Comparison of ENCODE assay signal across 26 cellular contexts in the genomic region with DNA sequence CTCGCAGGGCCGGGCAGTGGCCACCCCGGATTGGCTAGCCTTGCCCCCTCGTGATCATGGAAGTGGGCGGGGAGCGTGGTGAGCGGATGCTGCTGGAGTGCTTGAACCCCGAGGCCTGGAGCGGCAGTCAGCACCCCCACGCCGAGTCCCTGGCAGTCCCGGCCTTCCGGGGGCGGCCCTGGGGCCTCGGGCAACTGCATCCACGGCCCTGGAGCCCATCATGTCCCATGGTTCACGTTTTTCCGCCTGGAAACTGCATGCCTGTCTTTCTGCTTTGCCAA.
"Had no signal": no experiment of that assay in that cellular context is flagged by ENCODE, and none has a peak within 500 bp of the region (broad histone marks: within the 10 kb centered on the region; RNA-seq: fewer than 3 reads in every experiment).

No MANE protein-coding gene starts in this region.

- H2AFZ ChIP-seq: hepatocyte, parathyroid adenoma had no signal

- H3K4me3 Mint-ChIP-seq: activated naive CD4-positive, alpha-beta T cell treated with anti-CD3 and anti-CD28 coated beads for 36 hours; activated naive CD8-positive, alpha-beta T cell treated with anti-CD3 and anti-CD28 coated beads for 36 hours; brain; neural crest cell; type B pancreatic cell had no signal

- H3K27ac Mint-ChIP-seq: activated naive CD4-positive, alpha-beta T cell treated with anti-CD3 and anti-CD28 coated beads for 36 hours; activated naive CD8-positive, alpha-beta T cell treated with anti-CD3 and anti-CD28 coated beads for 36 hours; brain; type B pancreatic cell had no signal

- H3K27me3 ChIP-seq: adrenal gland, ascending aorta, cardiac muscle cell, colonic mucosa, gastroesophageal sphincter, hepatocyte, right atrium auricular region, vagina had no signal

- DNase-seq: activated CD4-positive, CD25-positive, alpha-beta regulatory T cell treated with anti-CD3 and anti-CD28 coated beads, Interleukin-2, amount 50 U/mL, for 72 hours; activated effector memory CD4-positive, alpha-beta T cell treated with anti-CD3 and anti-CD28 coated beads, Interleukin-2, amount 50 U/mL, for 16 hours; activated naive CD4-positive, alpha-beta T cell treated with anti-CD3 and anti-CD28 coated beads for 36 hours; activated naive CD8-positive, alpha-beta T cell treated with anti-CD3 and anti-CD28 coated beads for 36 hours; adrenal gland; cerebellar nuclear complex; colonic mucosa; effector memory CD4-positive, alpha-beta T cell; erythroblast; left colon; mammary epithelial cell; occipital lobe; stimulated activated CD4-positive, alpha-beta T cell treated with anti-CD3 and anti-CD28 coated beads, Interleukin-2, amount 100 ng/mL, for 48 hours; stimulated activated naive CD8-positive, alpha-beta T cell treated with anti-CD3 and anti-CD28 coated beads, Interleukin-15, Interleukin-2, amounts not matched to agents 100 U/mL and 50 U/mL, for 24 hours; T-helper 2 cell had no signal

- H3K36me3 ChIP-seq: adrenal gland, ascending aorta, cardiac muscle cell, colonic mucosa, gastroesophageal sphincter, right atrium auricular region, thoracic aorta, vagina had no signal

- H3K27ac ChIP-seq: adrenal gland, ascending aorta, cardiac muscle cell, colonic mucosa, gastroesophageal sphincter, hepatocyte, parathyroid adenoma, right atrium auricular region, thoracic aorta, vagina had no signal

- H3K79me2 ChIP-seq: hepatocyte, parathyroid adenoma had no signal

- H3K4me3 ChIP-seq: adrenal gland, ascending aorta, cardiac muscle cell, colonic mucosa, gastroesophageal sphincter, hepatocyte, right atrium auricular region, vagina had no signal

- ATAC-seq: gastroesophageal sphincter, left colon had no signal

- H3K4me1 ChIP-seq: adrenal gland, ascending aorta, colonic mucosa, parathyroid adenoma, right atrium auricular region, vagina had no signal

- H3K9me3 ChIP-seq: adrenal gland, ascending aorta, colonic mucosa, gastroesophageal sphincter, right atrium auricular region, thoracic aorta, vagina had no signal

- H3K9ac ChIP-seq: parathyroid adenoma had no signal

- H3K9me3 Mint-ChIP-seq: neural crest cell, type B pancreatic cell had no signal

- H3K27me3 Mint-ChIP-seq: activated naive CD8-positive, alpha-beta T cell treated with anti-CD3 and anti-CD28 coated beads for 36 hours had no signal

- H3K36me3 Mint-ChIP-seq: brain, type B pancreatic cell had no signal

- H3K4me1 Mint-ChIP-seq: brain had no signal

- H3K4me2 ChIP-seq: hepatocyte had no signal
